Comparison of ENCODE assay signal across 1 cellular context in the genomic region with DNA sequence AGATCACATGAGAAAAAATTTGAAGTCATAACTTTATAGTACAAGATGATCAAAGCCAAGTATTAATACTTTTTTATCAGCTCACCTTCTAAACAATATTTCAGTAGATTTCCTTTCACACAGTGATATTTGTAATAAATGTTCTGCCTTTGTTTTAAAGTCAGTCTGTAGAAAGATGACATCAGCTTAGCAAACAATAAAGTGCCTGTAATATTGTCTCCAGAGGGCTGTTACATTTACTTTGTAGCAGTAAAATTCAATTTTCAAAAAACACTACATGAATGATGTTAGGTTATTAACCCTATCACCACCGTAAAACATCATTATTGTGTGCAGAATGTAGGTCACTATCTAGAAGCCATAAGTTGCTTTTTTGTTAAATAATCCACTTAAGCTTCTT.
TF ChIP-seq lines count a peak whose summit lies in the region.

No MANE protein-coding gene starts in this region.

TF ChIP-seq in GM23338, 12 proteins besides CTCF, POLR2A, EP300 and RAD21 (continued from another document):
- TF ChIP-seq, protein P1, sequence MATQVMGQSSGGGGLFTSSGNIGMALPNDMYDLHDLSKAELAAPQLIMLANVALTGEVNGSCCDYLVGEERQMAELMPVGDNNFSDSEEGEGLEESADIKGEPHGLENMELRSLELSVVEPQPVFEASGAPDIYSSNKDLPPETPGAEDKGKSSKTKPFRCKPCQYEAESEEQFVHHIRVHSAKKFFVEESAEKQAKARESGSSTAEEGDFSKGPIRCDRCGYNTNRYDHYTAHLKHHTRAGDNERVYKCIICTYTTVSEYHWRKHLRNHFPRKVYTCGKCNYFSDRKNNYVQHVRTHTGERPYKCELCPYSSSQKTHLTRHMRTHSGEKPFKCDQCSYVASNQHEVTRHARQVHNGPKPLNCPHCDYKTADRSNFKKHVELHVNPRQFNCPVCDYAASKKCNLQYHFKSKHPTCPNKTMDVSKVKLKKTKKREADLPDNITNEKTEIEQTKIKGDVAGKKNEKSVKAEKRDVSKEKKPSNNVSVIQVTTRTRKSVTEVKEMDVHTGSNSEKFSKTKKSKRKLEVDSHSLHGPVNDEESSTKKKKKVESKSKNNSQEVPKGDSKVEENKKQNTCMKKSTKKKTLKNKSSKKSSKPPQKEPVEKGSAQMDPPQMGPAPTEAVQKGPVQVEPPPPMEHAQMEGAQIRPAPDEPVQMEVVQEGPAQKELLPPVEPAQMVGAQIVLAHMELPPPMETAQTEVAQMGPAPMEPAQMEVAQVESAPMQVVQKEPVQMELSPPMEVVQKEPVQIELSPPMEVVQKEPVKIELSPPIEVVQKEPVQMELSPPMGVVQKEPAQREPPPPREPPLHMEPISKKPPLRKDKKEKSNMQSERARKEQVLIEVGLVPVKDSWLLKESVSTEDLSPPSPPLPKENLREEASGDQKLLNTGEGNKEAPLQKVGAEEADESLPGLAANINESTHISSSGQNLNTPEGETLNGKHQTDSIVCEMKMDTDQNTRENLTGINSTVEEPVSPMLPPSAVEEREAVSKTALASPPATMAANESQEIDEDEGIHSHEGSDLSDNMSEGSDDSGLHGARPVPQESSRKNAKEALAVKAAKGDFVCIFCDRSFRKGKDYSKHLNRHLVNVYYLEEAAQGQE (IDR thresholded peaks at IDR 0.05; ENCODE audit: unreplicated experiment) = no peak
- TF ChIP-seq, protein P2, sequence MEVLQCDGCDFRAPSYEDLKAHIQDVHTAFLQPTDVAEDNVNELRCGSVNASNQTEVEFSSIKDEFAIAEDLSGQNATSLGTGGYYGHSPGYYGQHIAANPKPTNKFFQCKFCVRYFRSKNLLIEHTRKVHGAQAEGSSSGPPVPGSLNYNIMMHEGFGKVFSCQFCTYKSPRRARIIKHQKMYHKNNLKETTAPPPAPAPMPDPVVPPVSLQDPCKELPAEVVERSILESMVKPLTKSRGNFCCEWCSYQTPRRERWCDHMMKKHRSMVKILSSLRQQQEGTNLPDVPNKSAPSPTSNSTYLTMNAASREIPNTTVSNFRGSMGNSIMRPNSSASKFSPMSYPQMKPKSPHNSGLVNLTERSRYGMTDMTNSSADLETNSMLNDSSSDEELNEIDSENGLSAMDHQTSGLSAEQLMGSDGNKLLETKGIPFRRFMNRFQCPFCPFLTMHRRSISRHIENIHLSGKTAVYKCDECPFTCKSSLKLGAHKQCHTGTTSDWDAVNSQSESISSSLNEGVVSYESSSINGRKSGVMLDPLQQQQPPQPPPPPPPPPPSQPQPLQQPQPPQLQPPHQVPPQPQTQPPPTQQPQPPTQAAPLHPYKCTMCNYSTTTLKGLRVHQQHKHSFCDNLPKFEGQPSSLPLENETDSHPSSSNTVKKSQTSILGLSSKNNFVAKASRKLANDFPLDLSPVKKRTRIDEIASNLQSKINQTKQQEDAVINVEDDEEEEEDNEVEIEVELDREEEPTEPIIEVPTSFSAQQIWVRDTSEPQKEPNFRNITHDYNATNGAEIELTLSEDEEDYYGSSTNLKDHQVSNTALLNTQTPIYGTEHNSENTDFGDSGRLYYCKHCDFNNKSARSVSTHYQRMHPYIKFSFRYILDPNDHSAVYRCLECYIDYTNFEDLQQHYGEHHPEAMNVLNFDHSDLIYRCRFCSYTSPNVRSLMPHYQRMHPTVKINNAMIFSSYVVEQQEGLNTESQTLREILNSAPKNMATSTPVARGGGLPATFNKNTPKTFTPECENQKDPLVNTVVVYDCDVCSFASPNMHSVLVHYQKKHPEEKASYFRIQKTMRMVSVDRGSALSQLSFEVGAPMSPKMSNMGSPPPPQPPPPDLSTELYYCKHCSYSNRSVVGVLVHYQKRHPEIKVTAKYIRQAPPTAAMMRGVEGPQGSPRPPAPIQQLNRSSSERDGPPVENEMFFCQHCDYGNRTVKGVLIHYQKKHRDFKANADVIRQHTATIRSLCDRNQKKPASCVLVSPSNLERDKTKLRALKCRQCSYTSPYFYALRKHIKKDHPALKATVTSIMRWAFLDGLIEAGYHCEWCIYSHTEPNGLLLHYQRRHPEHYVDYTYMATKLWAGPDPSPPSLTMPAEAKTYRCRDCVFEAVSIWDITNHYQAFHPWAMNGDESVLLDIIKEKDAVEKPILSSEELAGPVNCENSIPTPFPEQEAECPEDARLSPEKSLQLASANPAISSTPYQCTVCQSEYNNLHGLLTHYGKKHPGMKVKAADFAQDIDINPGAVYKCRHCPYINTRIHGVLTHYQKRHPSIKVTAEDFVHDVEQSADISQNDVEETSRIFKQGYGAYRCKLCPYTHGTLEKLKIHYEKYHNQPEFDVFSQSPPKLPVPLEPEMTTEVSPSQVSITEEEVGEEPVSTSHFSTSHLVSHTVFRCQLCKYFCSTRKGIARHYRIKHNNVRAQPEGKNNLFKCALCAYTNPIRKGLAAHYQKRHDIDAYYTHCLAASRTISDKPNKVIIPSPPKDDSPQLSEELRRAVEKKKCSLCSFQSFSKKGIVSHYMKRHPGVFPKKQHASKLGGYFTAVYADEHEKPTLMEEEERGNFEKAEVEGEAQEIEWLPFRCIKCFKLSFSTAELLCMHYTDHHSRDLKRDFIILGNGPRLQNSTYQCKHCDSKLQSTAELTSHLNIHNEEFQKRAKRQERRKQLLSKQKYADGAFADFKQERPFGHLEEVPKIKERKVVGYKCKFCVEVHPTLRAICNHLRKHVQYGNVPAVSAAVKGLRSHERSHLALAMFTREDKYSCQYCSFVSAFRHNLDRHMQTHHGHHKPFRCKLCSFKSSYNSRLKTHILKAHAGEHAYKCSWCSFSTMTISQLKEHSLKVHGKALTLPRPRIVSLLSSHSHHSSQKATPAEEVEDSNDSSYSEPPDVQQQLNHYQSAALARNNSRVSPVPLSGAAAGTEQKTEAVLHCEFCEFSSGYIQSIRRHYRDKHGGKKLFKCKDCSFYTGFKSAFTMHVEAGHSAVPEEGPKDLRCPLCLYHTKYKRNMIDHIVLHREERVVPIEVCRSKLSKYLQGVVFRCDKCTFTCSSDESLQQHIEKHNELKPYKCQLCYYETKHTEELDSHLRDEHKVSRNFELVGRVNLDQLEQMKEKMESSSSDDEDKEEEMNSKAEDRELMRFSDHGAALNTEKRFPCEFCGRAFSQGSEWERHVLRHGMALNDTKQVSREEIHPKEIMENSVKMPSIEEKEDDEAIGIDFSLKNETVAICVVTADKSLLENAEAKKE (CRISPR knock-in tag; IDR thresholded peaks at IDR 0.05) = no peak
- TF ChIP-seq CREB1 (CRISPR knock-in tag; IDR thresholded peaks at IDR 0.05; ENCODE audit: low read depth) (no peak), NANOG (IDR thresholded peaks at IDR 0.05; ENCODE audit: borderline replicate concordance) (no peak), EZH2phosphoT487 (IDR thresholded peaks at IDR 0.05; ENCODE audit: unreplicated experiment) (no peak), ZNF331 (CRISPR knock-in tag; IDR thresholded peaks at IDR 0.05; ENCODE audit: low read depth) (no peak)
- TF ChIP-seq, protein P3, sequence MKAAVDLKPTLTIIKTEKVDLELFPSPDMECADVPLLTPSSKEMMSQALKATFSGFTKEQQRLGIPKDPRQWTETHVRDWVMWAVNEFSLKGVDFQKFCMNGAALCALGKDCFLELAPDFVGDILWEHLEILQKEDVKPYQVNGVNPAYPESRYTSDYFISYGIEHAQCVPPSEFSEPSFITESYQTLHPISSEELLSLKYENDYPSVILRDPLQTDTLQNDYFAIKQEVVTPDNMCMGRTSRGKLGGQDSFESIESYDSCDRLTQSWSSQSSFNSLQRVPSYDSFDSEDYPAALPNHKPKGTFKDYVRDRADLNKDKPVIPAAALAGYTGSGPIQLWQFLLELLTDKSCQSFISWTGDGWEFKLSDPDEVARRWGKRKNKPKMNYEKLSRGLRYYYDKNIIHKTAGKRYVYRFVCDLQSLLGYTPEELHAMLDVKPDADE (IDR thresholded peaks at IDR 0.05) = no peak
